In the genomic region with DNA sequence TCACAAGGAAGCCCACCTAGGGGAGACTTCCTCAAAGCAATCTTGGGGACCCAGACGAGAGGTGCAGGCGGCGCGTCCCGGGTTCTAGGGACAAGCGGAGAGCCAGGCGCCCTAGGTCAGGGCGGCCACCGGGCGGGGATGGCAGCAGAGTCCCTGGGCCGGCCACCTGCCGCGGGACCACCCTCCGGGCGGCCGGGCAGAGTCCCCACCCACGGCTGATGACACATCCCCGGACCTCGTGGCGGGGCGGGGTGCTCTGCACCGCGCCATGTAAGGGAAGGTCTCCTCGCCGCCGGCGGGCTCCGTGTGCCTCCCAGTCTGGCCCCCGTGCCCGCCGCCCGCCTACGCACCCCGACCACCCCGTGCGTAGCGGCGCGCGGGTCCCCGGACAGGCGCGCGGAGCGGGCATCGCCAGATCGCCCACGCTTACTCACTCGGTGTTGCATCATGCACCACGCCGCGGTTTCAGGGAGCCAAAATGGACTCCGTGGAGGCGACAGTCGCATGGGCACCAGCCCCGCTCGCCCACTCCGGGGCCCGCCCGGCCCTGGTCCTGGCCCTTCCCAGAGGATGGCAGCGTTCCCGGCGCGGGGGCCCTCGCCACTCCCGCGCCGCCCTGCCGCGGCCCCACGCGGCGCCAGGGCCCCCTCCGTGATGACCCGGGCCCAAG, we compare ENCODE assay signal across 8 cellular contexts. TPM values are rescaled to one million over a fixed set of nuclear protein-coding genes. Genes with fewer than 3 reads are reported as not detected.
DNase-seq lines count a peak whose midpoint lies in the region; ATAC-seq and TF ChIP-seq lines count a peak whose summit lies in the region.

No MANE protein-coding gene starts in this region.

- H3K4me3 Mint-ChIP-seq in stimulated activated effector memory CD8-positive, alpha-beta T cell treated with anti-CD3 and anti-CD28 coated beads, Interleukin-12 subunit alpha, Interleukin-12 subunit beta, amount 100 ng/mL, for 72 hours: peak overlapping the region; percentile 81

- peak overlapping the region; percentile 96 for H3K27ac Mint-ChIP-seq in stimulated activated effector memory CD8-positive, alpha-beta T cell treated with anti-CD3 and anti-CD28 coated beads, Interleukin-12 subunit alpha, Interleukin-12 subunit beta, amount 100 ng/mL, for 72 hours

- peak; percentile 80 for DNase-seq in NCI-H82 (lab: John Stamatoyannopoulos, UW)
- DNase-seq in NCI-H82 treated with DMSO at 0.1 percent for 48 hours (lab: John Stamatoyannopoulos, UW; ENCODE audit: unreplicated experiment): no peak
- peak; percentile 9 for DNase-seq in NCI-H526 treated with DMSO at 0.1 percent for 48 hours (lab: John Stamatoyannopoulos, UW)
- peak; percentile 41 for DNase-seq in activated T-cell treated with anti-CD3 and anti-CD28 coated beads for 1 hour (ENCODE audit: low read depth)
- peak; percentile 66 for DNase-seq in epithelial cell of esophagus (ENCODE audit: low read depth)
- DNase-seq in myocyte (ENCODE audit: low read depth): peak; percentile 67
- peak; percentile 73 to 90 for DNase-seq in stimulated activated effector memory CD8-positive, alpha-beta T cell treated with anti-CD3 and anti-CD28 coated beads, Interleukin-12 subunit alpha, Interleukin-12 subunit beta, amount 100 ng/mL, for 72 hours (ENCODE audit: low spot score in 2 of 2)

- H3K4me1 Mint-ChIP-seq in stimulated activated effector memory CD8-positive, alpha-beta T cell treated with anti-CD3 and anti-CD28 coated beads, Interleukin-12 subunit alpha, Interleukin-12 subunit beta, amount 100 ng/mL, for 72 hours: peaks cover 55% of the 10 kb centered on the region

- TF ChIP-seq CTCF in epithelial cell of esophagus (IDR thresholded peaks at IDR 0.05; ENCODE audit: insufficient read depth, low read depth, low read length, missing control alignments): no peak

- H3K36me3 Mint-ChIP-seq in stimulated activated effector memory CD8-positive, alpha-beta T cell treated with anti-CD3 and anti-CD28 coated beads, Interleukin-12 subunit alpha, Interleukin-12 subunit beta, amount 100 ng/mL, for 72 hours: peaks cover 64% of the 10 kb centered on the region

- peak overlapping the region; percentile 84 for H3K4me3 ChIP-seq in epithelial cell of esophagus (ENCODE audit: low read length)

- ATAC-seq in HG02798 (IDR thresholded peaks at IDR 0.05; ENCODE audit: poor library complexity, unreplicated experiment): peak; percentile 40
- peak; percentile 74 for ATAC-seq in stimulated activated effector memory CD8-positive, alpha-beta T cell treated with anti-CD3 and anti-CD28 coated beads, Interleukin-12 subunit alpha, Interleukin-12 subunit beta, amount 100 ng/mL, for 72 hours

- H3K9me3 Mint-ChIP-seq in stimulated activated effector memory CD8-positive, alpha-beta T cell treated with anti-CD3 and anti-CD28 coated beads, Interleukin-12 subunit alpha, Interleukin-12 subunit beta, amount 100 ng/mL, for 72 hours: no peaks in the 10 kb centered on the region

RNA-seq across cellular contexts. Expression of a gene that starts 0.6 kb away (rescaled TPM):
- total RNA-seq in myocyte: 11.2 and 14.5 TPM in 2 replicates
- 33.4 TPM for polyA plus RNA-seq in myocyte (2012)
